In the genomic region with DNA sequence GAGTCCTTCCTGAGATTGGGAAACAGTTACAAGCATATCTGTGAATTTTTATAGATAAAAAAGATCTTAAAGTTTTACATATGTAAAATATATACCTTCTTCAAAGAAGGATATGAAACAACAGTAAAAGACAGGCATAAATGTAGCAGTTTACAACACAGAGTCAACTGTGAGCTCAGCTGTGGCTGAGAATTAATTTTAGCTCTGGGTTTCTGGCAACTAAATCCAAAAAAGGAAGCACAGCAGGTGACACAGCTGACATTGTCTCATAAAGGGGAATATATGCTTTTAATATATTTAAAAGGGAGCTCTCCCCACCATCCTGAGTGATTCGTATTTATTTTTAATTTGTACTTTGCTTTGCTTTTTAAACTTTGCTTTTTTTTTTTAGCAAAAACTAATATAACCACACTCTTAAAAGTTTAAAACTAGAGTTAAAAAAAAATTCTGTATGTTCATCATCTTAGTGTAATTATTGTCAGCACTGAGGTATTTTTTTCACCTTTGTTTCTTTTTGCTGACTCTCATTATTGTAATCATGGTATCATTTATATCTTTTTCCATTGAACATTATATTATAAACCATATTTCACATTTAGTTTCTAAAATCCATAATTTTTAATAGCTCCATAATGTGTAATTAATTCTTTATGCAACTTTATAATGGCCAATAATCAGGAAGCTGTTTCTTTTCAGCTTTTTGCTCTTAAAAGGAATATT, we compare ENCODE assay signal across 20 cellular contexts. TPM values are rescaled to one million over a fixed set of nuclear protein-coding genes. Genes with fewer than 3 reads are reported as not detected.
DNase-seq lines count a peak whose midpoint lies in the region; ATAC-seq, FAIRE-seq and TF ChIP-seq lines count a peak whose summit lies in the region.
"Had no signal": no experiment of that assay in that cellular context is flagged by ENCODE, and none has a peak within 500 bp of the region (broad histone marks: within the 10 kb centered on the region; RNA-seq: fewer than 3 reads in every experiment).

No MANE protein-coding gene starts in this region.

- H3K9ac ChIP-seq in OCI-LY3 (ENCODE audit: low read length), result peak overlapping the region; percentile 57

- H3K27ac Mint-ChIP-seq in memory B cell, result no peak overlapping the region
- H3K27ac Mint-ChIP-seq: T-helper 2 cell treated with Interferon-gamma antibody and Interleukin-4, amounts not matched to agents 5 μg/mL and 100 μg/mL, for 36 hours had no signal

- H3K4me1 ChIP-seq in OCI-LY3 (ENCODE audit: low read length), result peaks cover 53% of the 10 kb centered on the region
- peaks cover 0 to 42% (median under 1%) of the 10 kb centered on the region in 4 donors for H3K4me1 ChIP-seq in Peyer's patch
- H3K4me1 ChIP-seq: BE2C had no signal

- H3K27me3 Mint-ChIP-seq in memory B cell, result peaks cover under 1% of the 10 kb centered on the region

- H3K4me3 ChIP-seq in OCI-LY3 (ENCODE audit: low read length) (peak overlapping the region; percentile 52), Peyer's patch (no peak overlapping the region)

- no peak for TF ChIP-seq POLR2A in Peyer's patch (IDR thresholded peaks at IDR 0.05)

- H3K27ac ChIP-seq in OCI-LY3 (ENCODE audit: low read length) (peak overlapping the region; percentile 87), Peyer's patch (peak overlapping the region in 1 of 4 donors; percentile 70)

- peaks cover 21% of the 10 kb centered on the region for H3K4me1 Mint-ChIP-seq in memory B cell

- peak overlapping the region; percentile 79 for H3K4me2 ChIP-seq in OCI-LY3 (ENCODE audit: low read length)

- H3K9me3 ChIP-seq in OCI-LY3 (ENCODE audit: insufficient read depth, low read length) (peaks cover 3% of the 10 kb centered on the region; the same call in 1 of the 2 replicates), Peyer's patch (peaks cover 0 to 5% (median 0%) of the 10 kb centered on the region in 4 donors)
- H3K9me3 ChIP-seq: BE2C had no signal

- ATAC-seq in GM21367 (IDR thresholded peaks at IDR 0.05; ENCODE audit: unreplicated experiment) (peak; percentile 51), memory B cell (ENCODE audit: low read depth) (peak; percentile 17), HG03432 (IDR thresholded peaks at IDR 0.05; ENCODE audit: unreplicated experiment) (no peak), HG03439 (IDR thresholded peaks at IDR 0.05; ENCODE audit: unreplicated experiment) (no peak)
- ATAC-seq: activated T-cell treated with anti-CD3 and anti-CD28 coated beads, Interleukin-2, amount 50 U/mL, for 4 hours had no signal

- H3K36me3 ChIP-seq in OCI-LY3 (replicated peaks; ENCODE audit: low read depth, low read length) (peaks cover 12% of the 10 kb centered on the region), Peyer's patch (peaks cover 0 to 12% (median 0%) of the 10 kb centered on the region in 3 donors)

- H2AFZ ChIP-seq in OCI-LY3 (ENCODE audit: low read depth, low read length), result no peak overlapping the region; the same call in 1 of the 2 replicates

- H3K9me3 Mint-ChIP-seq in memory B cell, result no peaks in the 10 kb centered on the region

- TF ChIP-seq CTCF in OCI-LY3 (IDR thresholded peaks at IDR 0.05; ENCODE audit: low read depth, low read length) (no peak), Peyer's patch (IDR thresholded peaks at IDR 0.05) (no peak)

- H3K27me3 ChIP-seq in OCI-LY3 (ENCODE audit: low read depth, low read length), result no peaks in the 10 kb centered on the region
- H3K27me3 ChIP-seq in Peyer's patch, result no peaks in the 10 kb centered on the region
- H3K27me3 ChIP-seq: BE2C had no signal

- FAIRE-seq in A204.1 (lab: Jason Lieb, UNC), result peak; percentile 34
- FAIRE-seq: RCC 7860 had no signal

- H3K36me3 Mint-ChIP-seq in memory B cell, result peaks cover 4% of the 10 kb centered on the region

- no peaks in the 10 kb centered on the region for H3K79me2 ChIP-seq in OCI-LY3 (ENCODE audit: low read length)

- no peaks in the 10 kb centered on the region for H4K20me1 ChIP-seq in OCI-LY3 (ENCODE audit: insufficient read depth, low read length)

- no peak overlapping the region for H3K4me3 Mint-ChIP-seq in memory B cell
- H3K4me3 Mint-ChIP-seq: activated T-cell treated with anti-CD3 and anti-CD28 coated beads, Interleukin-2, amount 50 U/mL, for 4 hours; T-helper 2 cell treated with Interferon-gamma antibody and Interleukin-4, amounts not matched to agents 5 μg/mL and 100 μg/mL, for 36 hours had no signal

- DNase-seq in memory B cell (ENCODE audit: low spot score in 2 of 2) (no peak), NCI-H446 (lab: John Stamatoyannopoulos, UW) (no peak), Peyer's patch (no peak)
- DNase-seq: activated CD4-positive, alpha-beta T cell treated with anti-CD3 and anti-CD28 coated beads, Interleukin-2, amount 50 U/mL, for 1 hour; activated T-cell treated with anti-CD3 and anti-CD28 coated beads, Interleukin-2, amount 50 U/mL, for 4 hours; amniotic stem cell; BE2C; dermis blood vessel endothelial cell; DMS79; H7; midbrain; NCI-H1105; stimulated activated CD8-positive, alpha-beta memory T cell treated with anti-CD3 and anti-CD28 coated beads, Interleukin-4, amount 100 ng/mL, for 48 hours had no signal

RNA-seq across cellular contexts. Expression of a gene that starts 6.7 kb away (rescaled TPM):
- 100 to 1,000 TPM in 1 of 4 donors, 10 to 100 TPM in 3; 20.7 to 111 (median 50.5) TPM for total RNA-seq in Peyer's patch

Comparison
In these comparisons a context has a peak if more than half of its experiments do, and no peak if none do; other contexts are left out.
1. ATAC-seq: peak in GM21367 (single experiment) and memory B cell (single experiment); none in HG03432 (single experiment) and HG03439 (single experiment).